Comparison of ENCODE assay signal across 1 cellular context in the genomic region with DNA sequence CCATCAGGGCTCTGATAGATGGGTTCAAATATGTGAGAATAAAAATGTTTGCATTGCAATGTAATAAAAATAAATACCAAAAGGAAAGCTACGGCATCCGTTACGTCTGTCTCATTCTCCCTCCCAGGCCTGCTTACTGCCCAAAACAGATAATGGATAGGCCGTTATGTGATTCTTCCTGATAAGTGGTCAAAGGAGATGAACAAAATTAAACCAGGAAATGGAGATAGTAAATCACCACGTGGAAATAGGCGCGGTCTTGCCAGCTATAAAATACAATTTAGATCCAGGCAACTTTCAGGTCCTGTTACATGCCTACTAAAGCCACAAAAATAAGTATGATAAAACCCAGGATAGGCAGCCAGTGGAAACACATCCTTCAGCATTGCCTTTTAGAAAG.
TF ChIP-seq lines count a peak whose summit lies in the region.

No MANE protein-coding gene starts in this region.

TF ChIP-seq in K562, 482 proteins besides CTCF, POLR2A, EP300 and RAD21 (continued from another document and continues in another):
- TF ChIP-seq, protein P1, sequence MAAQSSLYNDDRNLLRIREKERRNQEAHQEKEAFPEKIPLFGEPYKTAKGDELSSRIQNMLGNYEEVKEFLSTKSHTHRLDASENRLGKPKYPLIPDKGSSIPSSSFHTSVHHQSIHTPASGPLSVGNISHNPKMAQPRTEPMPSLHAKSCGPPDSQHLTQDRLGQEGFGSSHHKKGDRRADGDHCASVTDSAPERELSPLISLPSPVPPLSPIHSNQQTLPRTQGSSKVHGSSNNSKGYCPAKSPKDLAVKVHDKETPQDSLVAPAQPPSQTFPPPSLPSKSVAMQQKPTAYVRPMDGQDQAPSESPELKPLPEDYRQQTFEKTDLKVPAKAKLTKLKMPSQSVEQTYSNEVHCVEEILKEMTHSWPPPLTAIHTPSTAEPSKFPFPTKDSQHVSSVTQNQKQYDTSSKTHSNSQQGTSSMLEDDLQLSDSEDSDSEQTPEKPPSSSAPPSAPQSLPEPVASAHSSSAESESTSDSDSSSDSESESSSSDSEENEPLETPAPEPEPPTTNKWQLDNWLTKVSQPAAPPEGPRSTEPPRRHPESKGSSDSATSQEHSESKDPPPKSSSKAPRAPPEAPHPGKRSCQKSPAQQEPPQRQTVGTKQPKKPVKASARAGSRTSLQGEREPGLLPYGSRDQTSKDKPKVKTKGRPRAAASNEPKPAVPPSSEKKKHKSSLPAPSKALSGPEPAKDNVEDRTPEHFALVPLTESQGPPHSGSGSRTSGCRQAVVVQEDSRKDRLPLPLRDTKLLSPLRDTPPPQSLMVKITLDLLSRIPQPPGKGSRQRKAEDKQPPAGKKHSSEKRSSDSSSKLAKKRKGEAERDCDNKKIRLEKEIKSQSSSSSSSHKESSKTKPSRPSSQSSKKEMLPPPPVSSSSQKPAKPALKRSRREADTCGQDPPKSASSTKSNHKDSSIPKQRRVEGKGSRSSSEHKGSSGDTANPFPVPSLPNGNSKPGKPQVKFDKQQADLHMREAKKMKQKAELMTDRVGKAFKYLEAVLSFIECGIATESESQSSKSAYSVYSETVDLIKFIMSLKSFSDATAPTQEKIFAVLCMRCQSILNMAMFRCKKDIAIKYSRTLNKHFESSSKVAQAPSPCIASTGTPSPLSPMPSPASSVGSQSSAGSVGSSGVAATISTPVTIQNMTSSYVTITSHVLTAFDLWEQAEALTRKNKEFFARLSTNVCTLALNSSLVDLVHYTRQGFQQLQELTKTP (IDR thresholded peaks at IDR 0.05; ENCODE audit: low read depth in 1 of 2, partially characterized antibody in 2 of 2) = peak in 1 of 2 experiments; percentile 35
- TF ChIP-seq, protein P2, sequence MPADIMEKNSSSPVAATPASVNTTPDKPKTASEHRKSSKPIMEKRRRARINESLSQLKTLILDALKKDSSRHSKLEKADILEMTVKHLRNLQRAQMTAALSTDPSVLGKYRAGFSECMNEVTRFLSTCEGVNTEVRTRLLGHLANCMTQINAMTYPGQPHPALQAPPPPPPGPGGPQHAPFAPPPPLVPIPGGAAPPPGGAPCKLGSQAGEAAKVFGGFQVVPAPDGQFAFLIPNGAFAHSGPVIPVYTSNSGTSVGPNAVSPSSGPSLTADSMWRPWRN (IDR thresholded peaks at IDR 0.05; ENCODE audit: low read depth) = 0 out of 2 replicates have a peak, but pooled peaks have one; percentile 13
- TF ChIP-seq XRCC5 (IDR thresholded peaks at IDR 0.05; ENCODE audit: low read depth, low read length) = no peak
- TF ChIP-seq ZNF134 (CRISPR knock-in tag; conservative IDR thresholded peaks at IDR 0.05) = no peak
- TF ChIP-seq SMC3 (conservative IDR thresholded peaks at IDR 0.05; ENCODE audit: insufficient read depth, low read depth, low read length) = no peak
- peak; percentile 16; the same call in 1 of the 2 replicates for TF ChIP-seq POLR2H (tag; IDR thresholded peaks at IDR 0.05; ENCODE audit: low read depth)
- TF ChIP-seq, protein P3, sequence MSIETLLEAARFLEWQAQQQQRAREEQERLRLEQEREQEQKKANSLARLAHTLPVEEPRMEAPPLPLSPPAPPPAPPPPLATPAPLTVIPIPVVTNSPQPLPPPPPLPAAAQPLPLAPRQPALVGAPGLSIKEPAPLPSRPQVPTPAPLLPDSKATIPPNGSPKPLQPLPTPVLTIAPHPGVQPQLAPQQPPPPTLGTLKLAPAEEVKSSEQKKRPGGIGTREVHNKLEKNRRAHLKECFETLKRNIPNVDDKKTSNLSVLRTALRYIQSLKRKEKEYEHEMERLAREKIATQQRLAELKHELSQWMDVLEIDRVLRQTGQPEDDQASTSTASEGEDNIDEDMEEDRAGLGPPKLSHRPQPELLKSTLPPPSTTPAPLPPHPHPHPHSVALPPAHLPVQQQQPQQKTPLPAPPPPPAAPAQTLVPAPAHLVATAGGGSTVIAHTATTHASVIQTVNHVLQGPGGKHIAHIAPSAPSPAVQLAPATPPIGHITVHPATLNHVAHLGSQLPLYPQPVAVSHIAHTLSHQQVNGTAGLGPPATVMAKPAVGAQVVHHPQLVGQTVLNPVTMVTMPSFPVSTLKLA (conservative IDR thresholded peaks at IDR 0.05) = peak in 1 of 2 experiments; percentile 33; a peak in 1 of 4 replicates
- peak; percentile 50; the same call in 1 of the 2 replicates for TF ChIP-seq ELF1 (tag; IDR thresholded peaks at IDR 0.05)
- TF ChIP-seq, protein P4, sequence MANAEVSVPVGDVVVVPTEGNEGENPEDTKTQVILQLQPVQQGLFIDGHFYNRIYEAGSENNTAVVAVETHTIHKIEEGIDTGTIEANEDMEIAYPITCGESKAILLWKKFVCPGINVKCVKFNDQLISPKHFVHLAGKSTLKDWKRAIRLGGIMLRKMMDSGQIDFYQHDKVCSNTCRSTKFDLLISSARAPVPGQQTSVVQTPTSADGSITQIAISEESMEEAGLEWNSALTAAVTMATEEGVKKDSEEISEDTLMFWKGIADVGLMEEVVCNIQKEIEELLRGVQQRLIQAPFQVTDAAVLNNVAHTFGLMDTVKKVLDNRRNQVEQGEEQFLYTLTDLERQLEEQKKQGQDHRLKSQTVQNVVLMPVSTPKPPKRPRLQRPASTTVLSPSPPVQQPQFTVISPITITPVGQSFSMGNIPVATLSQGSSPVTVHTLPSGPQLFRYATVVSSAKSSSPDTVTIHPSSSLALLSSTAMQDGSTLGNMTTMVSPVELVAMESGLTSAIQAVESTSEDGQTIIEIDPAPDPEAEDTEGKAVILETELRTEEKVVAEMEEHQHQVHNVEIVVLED (CRISPR knock-in tag; IDR thresholded peaks at IDR 0.05) = peak; percentile 29; the same call in 1 of the 2 replicates
- no peak for TF ChIP-seq ZBTB1 (CRISPR knock-in tag; IDR thresholded peaks at IDR 0.05; ENCODE audit: borderline replicate concordance, low read depth)
- TF ChIP-seq TEAD4 (IDR thresholded peaks at IDR 0.05; ENCODE audit: low read length) = peak; percentile 58; the same call in 1 of the 2 replicates
- no peak for TF ChIP-seq TEAD4 (CRISPR knock-in tag; IDR thresholded peaks at IDR 0.05; ENCODE audit: borderline replicate concordance)
- no peak for TF ChIP-seq ZBTB7A (IDR thresholded peaks at IDR 0.05; ENCODE audit: borderline replicate concordance, control insufficient read depth, low read depth, low read length)
- TF ChIP-seq, protein P5, sequence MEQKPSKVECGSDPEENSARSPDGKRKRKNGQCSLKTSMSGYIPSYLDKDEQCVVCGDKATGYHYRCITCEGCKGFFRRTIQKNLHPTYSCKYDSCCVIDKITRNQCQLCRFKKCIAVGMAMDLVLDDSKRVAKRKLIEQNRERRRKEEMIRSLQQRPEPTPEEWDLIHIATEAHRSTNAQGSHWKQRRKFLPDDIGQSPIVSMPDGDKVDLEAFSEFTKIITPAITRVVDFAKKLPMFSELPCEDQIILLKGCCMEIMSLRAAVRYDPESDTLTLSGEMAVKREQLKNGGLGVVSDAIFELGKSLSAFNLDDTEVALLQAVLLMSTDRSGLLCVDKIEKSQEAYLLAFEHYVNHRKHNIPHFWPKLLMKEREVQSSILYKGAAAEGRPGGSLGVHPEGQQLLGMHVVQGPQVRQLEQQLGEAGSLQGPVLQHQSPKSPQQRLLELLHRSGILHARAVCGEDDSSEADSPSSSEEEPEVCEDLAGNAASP (IDR thresholded peaks at IDR 0.05) = no peak
- TF ChIP-seq ARID1B (IDR thresholded peaks at IDR 0.05) = peak; percentile 23; the same call in 1 of the 2 replicates
- TF ChIP-seq, protein P6, sequence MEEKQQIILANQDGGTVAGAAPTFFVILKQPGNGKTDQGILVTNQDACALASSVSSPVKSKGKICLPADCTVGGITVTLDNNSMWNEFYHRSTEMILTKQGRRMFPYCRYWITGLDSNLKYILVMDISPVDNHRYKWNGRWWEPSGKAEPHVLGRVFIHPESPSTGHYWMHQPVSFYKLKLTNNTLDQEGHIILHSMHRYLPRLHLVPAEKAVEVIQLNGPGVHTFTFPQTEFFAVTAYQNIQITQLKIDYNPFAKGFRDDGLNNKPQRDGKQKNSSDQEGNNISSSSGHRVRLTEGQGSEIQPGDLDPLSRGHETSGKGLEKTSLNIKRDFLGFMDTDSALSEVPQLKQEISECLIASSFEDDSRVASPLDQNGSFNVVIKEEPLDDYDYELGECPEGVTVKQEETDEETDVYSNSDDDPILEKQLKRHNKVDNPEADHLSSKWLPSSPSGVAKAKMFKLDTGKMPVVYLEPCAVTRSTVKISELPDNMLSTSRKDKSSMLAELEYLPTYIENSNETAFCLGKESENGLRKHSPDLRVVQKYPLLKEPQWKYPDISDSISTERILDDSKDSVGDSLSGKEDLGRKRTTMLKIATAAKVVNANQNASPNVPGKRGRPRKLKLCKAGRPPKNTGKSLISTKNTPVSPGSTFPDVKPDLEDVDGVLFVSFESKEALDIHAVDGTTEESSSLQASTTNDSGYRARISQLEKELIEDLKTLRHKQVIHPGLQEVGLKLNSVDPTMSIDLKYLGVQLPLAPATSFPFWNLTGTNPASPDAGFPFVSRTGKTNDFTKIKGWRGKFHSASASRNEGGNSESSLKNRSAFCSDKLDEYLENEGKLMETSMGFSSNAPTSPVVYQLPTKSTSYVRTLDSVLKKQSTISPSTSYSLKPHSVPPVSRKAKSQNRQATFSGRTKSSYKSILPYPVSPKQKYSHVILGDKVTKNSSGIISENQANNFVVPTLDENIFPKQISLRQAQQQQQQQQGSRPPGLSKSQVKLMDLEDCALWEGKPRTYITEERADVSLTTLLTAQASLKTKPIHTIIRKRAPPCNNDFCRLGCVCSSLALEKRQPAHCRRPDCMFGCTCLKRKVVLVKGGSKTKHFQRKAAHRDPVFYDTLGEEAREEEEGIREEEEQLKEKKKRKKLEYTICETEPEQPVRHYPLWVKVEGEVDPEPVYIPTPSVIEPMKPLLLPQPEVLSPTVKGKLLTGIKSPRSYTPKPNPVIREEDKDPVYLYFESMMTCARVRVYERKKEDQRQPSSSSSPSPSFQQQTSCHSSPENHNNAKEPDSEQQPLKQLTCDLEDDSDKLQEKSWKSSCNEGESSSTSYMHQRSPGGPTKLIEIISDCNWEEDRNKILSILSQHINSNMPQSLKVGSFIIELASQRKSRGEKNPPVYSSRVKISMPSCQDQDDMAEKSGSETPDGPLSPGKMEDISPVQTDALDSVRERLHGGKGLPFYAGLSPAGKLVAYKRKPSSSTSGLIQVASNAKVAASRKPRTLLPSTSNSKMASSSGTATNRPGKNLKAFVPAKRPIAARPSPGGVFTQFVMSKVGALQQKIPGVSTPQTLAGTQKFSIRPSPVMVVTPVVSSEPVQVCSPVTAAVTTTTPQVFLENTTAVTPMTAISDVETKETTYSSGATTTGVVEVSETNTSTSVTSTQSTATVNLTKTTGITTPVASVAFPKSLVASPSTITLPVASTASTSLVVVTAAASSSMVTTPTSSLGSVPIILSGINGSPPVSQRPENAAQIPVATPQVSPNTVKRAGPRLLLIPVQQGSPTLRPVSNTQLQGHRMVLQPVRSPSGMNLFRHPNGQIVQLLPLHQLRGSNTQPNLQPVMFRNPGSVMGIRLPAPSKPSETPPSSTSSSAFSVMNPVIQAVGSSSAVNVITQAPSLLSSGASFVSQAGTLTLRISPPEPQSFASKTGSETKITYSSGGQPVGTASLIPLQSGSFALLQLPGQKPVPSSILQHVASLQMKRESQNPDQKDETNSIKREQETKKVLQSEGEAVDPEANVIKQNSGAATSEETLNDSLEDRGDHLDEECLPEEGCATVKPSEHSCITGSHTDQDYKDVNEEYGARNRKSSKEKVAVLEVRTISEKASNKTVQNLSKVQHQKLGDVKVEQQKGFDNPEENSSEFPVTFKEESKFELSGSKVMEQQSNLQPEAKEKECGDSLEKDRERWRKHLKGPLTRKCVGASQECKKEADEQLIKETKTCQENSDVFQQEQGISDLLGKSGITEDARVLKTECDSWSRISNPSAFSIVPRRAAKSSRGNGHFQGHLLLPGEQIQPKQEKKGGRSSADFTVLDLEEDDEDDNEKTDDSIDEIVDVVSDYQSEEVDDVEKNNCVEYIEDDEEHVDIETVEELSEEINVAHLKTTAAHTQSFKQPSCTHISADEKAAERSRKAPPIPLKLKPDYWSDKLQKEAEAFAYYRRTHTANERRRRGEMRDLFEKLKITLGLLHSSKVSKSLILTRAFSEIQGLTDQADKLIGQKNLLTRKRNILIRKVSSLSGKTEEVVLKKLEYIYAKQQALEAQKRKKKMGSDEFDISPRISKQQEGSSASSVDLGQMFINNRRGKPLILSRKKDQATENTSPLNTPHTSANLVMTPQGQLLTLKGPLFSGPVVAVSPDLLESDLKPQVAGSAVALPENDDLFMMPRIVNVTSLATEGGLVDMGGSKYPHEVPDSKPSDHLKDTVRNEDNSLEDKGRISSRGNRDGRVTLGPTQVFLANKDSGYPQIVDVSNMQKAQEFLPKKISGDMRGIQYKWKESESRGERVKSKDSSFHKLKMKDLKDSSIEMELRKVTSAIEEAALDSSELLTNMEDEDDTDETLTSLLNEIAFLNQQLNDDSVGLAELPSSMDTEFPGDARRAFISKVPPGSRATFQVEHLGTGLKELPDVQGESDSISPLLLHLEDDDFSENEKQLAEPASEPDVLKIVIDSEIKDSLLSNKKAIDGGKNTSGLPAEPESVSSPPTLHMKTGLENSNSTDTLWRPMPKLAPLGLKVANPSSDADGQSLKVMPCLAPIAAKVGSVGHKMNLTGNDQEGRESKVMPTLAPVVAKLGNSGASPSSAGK (IDR thresholded peaks at IDR 0.05) = peak; percentile 80
- no peak for TF ChIP-seq SP1 (CRISPR knock-in tag; IDR thresholded peaks at IDR 0.05)
- TF ChIP-seq, protein P7, sequence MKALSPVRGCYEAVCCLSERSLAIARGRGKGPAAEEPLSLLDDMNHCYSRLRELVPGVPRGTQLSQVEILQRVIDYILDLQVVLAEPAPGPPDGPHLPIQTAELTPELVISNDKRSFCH (CRISPR knock-in tag; IDR thresholded peaks at IDR 0.05) = no peak
- TF ChIP-seq, protein P7 (tag; IDR thresholded peaks at IDR 0.05) = no peak
- no peak for TF ChIP-seq GABPB2 (CRISPR knock-in tag; conservative IDR thresholded peaks at IDR 0.05)
- TF ChIP-seq CBFA2T3 (IDR thresholded peaks at IDR 0.05) = peak; percentile 64
- no peak for TF ChIP-seq ETV6 (IDR thresholded peaks at IDR 0.05; ENCODE audit: borderline replicate concordance in 1 of 2, low read depth in 2 of 2, low read length in 1 of 2)
- no peak for TF ChIP-seq ETV6 (CRISPR knock-in tag; IDR thresholded peaks at IDR 0.05; ENCODE audit: borderline replicate concordance)
- TF ChIP-seq, protein P8, sequence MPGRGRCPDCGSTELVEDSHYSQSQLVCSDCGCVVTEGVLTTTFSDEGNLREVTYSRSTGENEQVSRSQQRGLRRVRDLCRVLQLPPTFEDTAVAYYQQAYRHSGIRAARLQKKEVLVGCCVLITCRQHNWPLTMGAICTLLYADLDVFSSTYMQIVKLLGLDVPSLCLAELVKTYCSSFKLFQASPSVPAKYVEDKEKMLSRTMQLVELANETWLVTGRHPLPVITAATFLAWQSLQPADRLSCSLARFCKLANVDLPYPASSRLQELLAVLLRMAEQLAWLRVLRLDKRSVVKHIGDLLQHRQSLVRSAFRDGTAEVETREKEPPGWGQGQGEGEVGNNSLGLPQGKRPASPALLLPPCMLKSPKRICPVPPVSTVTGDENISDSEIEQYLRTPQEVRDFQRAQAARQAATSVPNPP (IDR thresholded peaks at IDR 0.05; ENCODE audit: borderline replicate concordance, insufficient read depth, insufficient read length) = no peak
- no peak for TF ChIP-seq RBM39 (optimal IDR thresholded peaks at IDR 0.05; ENCODE audit: low read depth, low read length)
- TF ChIP-seq SNIP1 (IDR thresholded peaks at IDR 0.05; ENCODE audit: low read depth) = no peak
